ENCODE assay signal across 8 cellular contexts in the genomic region with DNA sequence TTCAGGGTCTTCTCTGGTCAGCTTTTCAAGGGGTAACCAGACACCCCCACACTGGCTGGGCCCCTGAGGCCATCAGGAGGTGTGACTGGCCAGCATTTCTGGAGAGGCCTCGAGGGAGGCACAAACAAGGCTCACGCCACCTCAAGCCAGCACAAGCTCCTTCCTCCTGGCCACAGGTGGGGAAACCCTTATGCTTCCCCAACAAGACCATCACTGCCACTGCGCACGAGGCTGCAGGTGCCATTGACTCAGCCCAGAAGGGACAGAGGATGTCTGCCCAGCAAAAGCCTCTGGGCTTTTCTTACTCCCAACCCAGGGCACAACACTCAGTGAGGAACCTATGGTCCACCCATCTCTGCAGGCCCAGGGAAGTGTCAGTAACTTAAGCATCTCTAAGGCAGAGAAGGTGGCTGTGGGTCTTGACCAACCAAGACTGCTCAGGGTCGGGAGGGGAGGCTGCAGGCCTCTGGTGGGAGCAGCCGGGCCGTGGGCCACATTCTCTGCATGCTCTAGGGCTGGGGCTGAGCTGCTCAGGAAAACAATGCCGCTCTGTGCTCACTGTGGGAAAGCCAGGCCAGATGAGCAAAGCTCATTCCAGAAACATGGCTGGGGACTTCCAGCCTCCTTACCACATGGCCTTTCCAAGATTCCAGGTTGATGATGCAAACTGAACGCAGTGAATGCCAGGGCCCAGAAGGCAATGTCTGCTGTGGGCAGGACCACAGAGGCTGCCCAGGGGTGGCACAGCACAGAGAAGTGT. TPM values are rescaled to one million over a fixed set of nuclear protein-coding genes. Genes with fewer than 3 reads are reported as not detected.
DNase-seq lines count a peak whose midpoint lies in the region; ATAC-seq lines count a peak whose summit lies in the region.

No MANE protein-coding gene starts in this region.

- no peaks in the 10 kb centered on the region for H3K27me3 ChIP-seq in HAP-1 (ENCODE audit: low read depth)

- ATAC-seq in left ventricle myocardium superior: peak; percentile 80

- H3K9me3 ChIP-seq in HAP-1: no peaks in the 10 kb centered on the region

- intact Hi-C loops in left ventricle myocardium superior (cut with micrococcal nuclease): no loop called here

- H3K36me3 ChIP-seq in HAP-1 (replicated peaks): no peaks in the 10 kb centered on the region

- H3K4me3 ChIP-seq in HAP-1: no peak overlapping the region

- peak overlapping the region; percentile 85 for H3K27ac ChIP-seq in angular gyrus (ENCODE audit: low read depth, low read length)

- DNase-seq in EL (peak; percentile 91), left ventricle myocardium superior (peak; percentile 83), retina (peak; percentile 60), HAP-1 (ENCODE audit: low spot score in 2 of 2) (no peak), NCI-H128 (lab: John Stamatoyannopoulos, UW; ENCODE audit: unreplicated experiment) (no peak), SHP77 treated with DMSO at 0.1 percent for 48 hours (lab: John Stamatoyannopoulos, UW) (no peak)
- DNase-seq in stimulated activated naive CD4-positive, alpha-beta T cell (lab: John Stamatoyannopoulos, UW): no peak

- in situ Hi-C loops in HAP-1 (cut with MboI; ENCODE audit: low sequenced_read_pairs): no loop called here

- no peaks in the 10 kb centered on the region for H3K4me1 ChIP-seq in HAP-1

RNA-seq across cellular contexts. Expression of gene RASSF4, which starts 24.2 kb away (rescaled TPM):
- 93.5 TPM for total RNA-seq in left ventricle myocardium superior

RNA-seq across cellular contexts. Expression of gene TMEM72, which starts 24.2 kb away (rescaled TPM):
- total RNA-seq in left ventricle myocardium superior: not detected

RNA-seq across cellular contexts. Expression of gene DEPP1, which starts 43.2 kb away (rescaled TPM):
- total RNA-seq in left ventricle myocardium superior: 32.2 TPM

Comparison
In these comparisons a context has a peak if more than half of its experiments do, and no peak if none do; other contexts are left out.
1. DNase-seq: peak in EL (single experiment), left ventricle myocardium superior (single experiment) and retina (single experiment); none in stimulated activated naive CD4-positive, alpha-beta T cell (0 of 6), HAP-1 (0 of 2), NCI-H128 (single experiment) and SHP77 treated with DMSO at 0.1 percent for 48 hours (single experiment).